ENCODE assay signal across 8 cellular contexts in genomic region chrX:47233333-47234113, GRCh38. TPM values are rescaled to one million over a fixed set of nuclear protein-coding genes. Genes with fewer than 3 reads are reported as not detected.
DNase-seq lines count a peak whose midpoint lies in the region; ATAC-seq, FAIRE-seq and TF ChIP-seq lines count a peak whose summit lies in the region.

No MANE protein-coding gene starts in this region.

- peak; percentile 95 for DNase-seq in A172 (ENCODE audit: low spot score)
- DNase-seq in NCI-H2107 (lab: John Stamatoyannopoulos, UW), result peak; percentile 99
- DNase-seq in iPS DF 6.9 (ENCODE audit: low read depth, low spot score), result peak; percentile 55
- peak; percentile 91 to 94 for DNase-seq in gastrocnemius medialis

- TF ChIP-seq CTCF in brain (conservative IDR thresholded peaks at IDR 0.05), result no peak
- no peak for TF ChIP-seq CTCF in gastrocnemius medialis (IDR thresholded peaks at IDR 0.05 in 4 of 5, conservative IDR thresholded peaks at IDR 0.05 in 1 of 5)

- H3K36me3 ChIP-seq in iPS DF 6.9 (ENCODE audit: control insufficient read depth, insufficient read depth, low read length) (peaks cover 5% of the 10 kb centered on the region; the same call in 1 of the 2 replicates), gastrocnemius medialis (peaks cover 0 to 13% of the 10 kb centered on the region in 2 donors)

- H3K27me3 Mint-ChIP-seq in brain, result peaks cover 15% of the 10 kb centered on the region

- H3K4me3 ChIP-seq in iPS DF 6.9 (ENCODE audit: low read length), result peak overlapping the region; percentile 81; the same call in 1 of the 2 replicates
- peak overlapping the region; percentile 57 to 84 (median 74) for H3K4me3 ChIP-seq in gastrocnemius medialis

- intact Hi-C loops in gastrocnemius medialis (cut with DNase I; ENCODE audit: low total_unique reads), result loop anchor here (1.0 to 5.0 kb wide), 6 partner anchors 15 to 425 kb away; partner anchors contain the start of genes CDK16, UBA1 and UXT

- ATAC-seq in HG03064 (IDR thresholded peaks at IDR 0.05; ENCODE audit: low read depth, unreplicated experiment) (peak; percentile 74), gastrocnemius medialis (peak; percentile 92 to 94)

- peak; percentile 23 for FAIRE-seq in TTC549 (lab: Jason Lieb, UNC)

- no peaks in the 10 kb centered on the region for H3K9me3 Mint-ChIP-seq in brain

- H3K4me3 Mint-ChIP-seq in brain, result peak overlapping the region; percentile 89 to 99 (median 94)

- in situ Hi-C loops in gastrocnemius medialis (cut with MboI; ENCODE audit: low sequenced_read_pairs in 4 of 4), result no loop called here

- peak; percentile 46 for TF ChIP-seq POLR2A in GM18526 (IDR thresholded peaks at IDR 0.05; ENCODE audit: extremely low read depth, insufficient read length)
- peak; percentile 36 to 76 for TF ChIP-seq POLR2A in gastrocnemius medialis (IDR thresholded peaks at IDR 0.05)

- no peaks in the 10 kb centered on the region for H3K27me3 ChIP-seq in iPS DF 6.9 (ENCODE audit: control insufficient read depth, insufficient read depth, low read length)
- H3K27me3 ChIP-seq in gastrocnemius medialis, result no peaks in the 10 kb centered on the region

- H3K27ac ChIP-seq in iPS DF 6.9 (ENCODE audit: low read length) (no peak overlapping the region), gastrocnemius medialis (peak overlapping the region; percentile 88 to 93 (median 91))

- H3K36me3 Mint-ChIP-seq in brain, result peaks cover 24% of the 10 kb centered on the region

- H3K4me1 ChIP-seq in iPS DF 6.9 (ENCODE audit: control insufficient read depth, insufficient read depth, low read length) (peaks cover 3% of the 10 kb centered on the region; the same call in 1 of the 2 replicates), gastrocnemius medialis (peaks cover 0 to 3% of the 10 kb centered on the region in 2 donors)

- H3K27ac Mint-ChIP-seq in brain, result peak overlapping the region; percentile 99 to 100 (median 100)

- H3K9me3 ChIP-seq in iPS DF 6.9 (ENCODE audit: control insufficient read depth, insufficient read depth, low read length) (no peaks in the 10 kb centered on the region), gastrocnemius medialis (no peaks in the 10 kb centered on the region)

- no CpG with 5 or more reads among the region's 51 CpGs for WGBS in iPS DF 6.9 (ENCODE audit: insufficient coverage, insufficient read length)

- peaks cover 56% of the 10 kb centered on the region for H3K4me1 Mint-ChIP-seq in brain

RNA-seq across cellular contexts. Expression of gene USP11, which starts 0.7 kb away (rescaled TPM):
- total RNA-seq in A172 (2014; rRNA removed; shearing (Covaris generic)), result 21.1 and 29.8 TPM in 2 replicates
- polyA plus RNA-seq in brain (ENCODE audit: insufficient read depth, low read depth, low replicate concordance), result 390 TPM
- total RNA-seq in gastrocnemius medialis, result 10 to 100 TPM; 17.0 to 35.3 (median 25.0) TPM

RNA-seq across cellular contexts. Expression of gene CDK16, which starts 15.0 kb away (rescaled TPM):
- 106 and 110 TPM in 2 replicates for total RNA-seq in A172 (2014; rRNA removed; shearing (Covaris generic))
- 120 TPM for polyA plus RNA-seq in brain (ENCODE audit: insufficient read depth, low read depth, low replicate concordance)
- total RNA-seq in gastrocnemius medialis, result 100 to 1,000 TPM; 124 to 208 (median 178) TPM

RNA-seq across cellular contexts. Expression of gene UBA1, which starts 39.9 kb away (rescaled TPM):
- 169 and 174 TPM in 2 replicates for total RNA-seq in A172 (2014; rRNA removed; shearing (Covaris generic))
- polyA plus RNA-seq in brain (ENCODE audit: insufficient read depth, low read depth, low replicate concordance), result 361 TPM
- 100 to 1,000 TPM; 113 to 181 (median 162) TPM for total RNA-seq in gastrocnemius medialis
